ENCODE assay signal across 1 cellular context in the genomic region with DNA sequence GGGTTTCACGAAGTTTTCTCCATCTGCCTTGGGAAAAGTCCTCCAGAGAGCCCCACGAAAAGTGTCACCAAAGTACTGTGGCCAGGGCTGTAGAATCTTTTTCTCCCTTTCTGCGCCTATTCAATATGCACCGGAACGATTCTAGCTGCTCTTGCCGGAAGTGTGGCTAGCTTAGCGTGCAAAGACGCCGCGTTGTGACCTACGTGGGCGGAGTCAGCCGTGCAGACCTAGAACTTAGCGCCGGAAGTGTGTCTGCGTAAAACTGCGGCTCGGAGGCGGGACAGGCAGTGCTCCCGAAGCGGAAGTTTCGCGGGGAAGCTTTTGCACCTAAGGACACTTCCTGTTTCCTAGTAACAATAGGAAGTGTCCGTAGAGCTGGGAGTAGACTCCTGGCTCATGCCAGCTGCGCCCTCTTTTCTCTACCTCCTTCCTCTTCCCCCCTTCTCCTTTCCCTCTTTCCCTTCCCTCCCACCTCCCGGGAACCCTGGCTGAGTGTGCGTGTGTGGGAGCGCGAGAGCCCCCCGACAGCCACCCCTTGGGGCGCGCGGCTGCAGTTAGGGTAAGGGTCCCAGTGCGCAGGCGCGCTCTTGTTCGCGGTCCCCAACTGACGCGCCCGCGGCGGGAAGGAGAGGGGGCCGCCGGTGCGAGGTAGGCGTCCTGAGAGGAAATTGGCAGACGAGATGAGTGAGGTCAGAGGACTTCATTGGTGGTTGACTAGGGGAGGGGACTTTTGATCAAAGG.
A peak's percentile ranks its signal among the peaks of the same experiment; 100 is the strongest.
TF ChIP-seq lines count a peak whose summit lies in the region.

A gene with protein sequence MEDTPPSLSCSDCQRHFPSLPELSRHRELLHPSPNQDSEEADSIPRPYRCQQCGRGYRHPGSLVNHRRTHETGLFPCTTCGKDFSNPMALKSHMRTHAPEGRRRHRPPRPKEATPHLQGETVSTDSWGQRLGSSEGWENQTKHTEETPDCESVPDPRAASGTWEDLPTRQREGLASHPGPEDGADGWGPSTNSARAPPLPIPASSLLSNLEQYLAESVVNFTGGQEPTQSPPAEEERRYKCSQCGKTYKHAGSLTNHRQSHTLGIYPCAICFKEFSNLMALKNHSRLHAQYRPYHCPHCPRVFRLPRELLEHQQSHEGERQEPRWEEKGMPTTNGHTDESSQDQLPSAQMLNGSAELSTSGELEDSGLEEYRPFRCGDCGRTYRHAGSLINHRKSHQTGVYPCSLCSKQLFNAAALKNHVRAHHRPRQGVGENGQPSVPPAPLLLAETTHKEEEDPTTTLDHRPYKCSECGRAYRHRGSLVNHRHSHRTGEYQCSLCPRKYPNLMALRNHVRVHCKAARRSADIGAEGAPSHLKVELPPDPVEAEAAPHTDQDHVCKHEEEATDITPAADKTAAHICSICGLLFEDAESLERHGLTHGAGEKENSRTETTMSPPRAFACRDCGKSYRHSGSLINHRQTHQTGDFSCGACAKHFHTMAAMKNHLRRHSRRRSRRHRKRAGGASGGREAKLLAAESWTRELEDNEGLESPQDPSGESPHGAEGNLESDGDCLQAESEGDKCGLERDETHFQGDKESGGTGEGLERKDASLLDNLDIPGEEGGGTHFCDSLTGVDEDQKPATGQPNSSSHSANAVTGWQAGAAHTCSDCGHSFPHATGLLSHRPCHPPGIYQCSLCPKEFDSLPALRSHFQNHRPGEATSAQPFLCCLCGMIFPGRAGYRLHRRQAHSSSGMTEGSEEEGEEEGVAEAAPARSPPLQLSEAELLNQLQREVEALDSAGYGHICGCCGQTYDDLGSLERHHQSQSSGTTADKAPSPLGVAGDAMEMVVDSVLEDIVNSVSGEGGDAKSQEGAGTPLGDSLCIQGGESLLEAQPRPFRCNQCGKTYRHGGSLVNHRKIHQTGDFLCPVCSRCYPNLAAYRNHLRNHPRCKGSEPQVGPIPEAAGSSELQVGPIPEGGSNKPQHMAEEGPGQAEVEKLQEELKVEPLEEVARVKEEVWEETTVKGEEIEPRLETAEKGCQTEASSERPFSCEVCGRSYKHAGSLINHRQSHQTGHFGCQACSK (N-terminal part only) (plus strand): TSS at position 350 of the 741 bp plus-strand sequence. CDS start 1,903 bp downstream, outside the sequence.
A gene (minus strand): TSS at position 168 of the 741 bp plus-strand sequence. CDS start 9,781 bp downstream, outside the sequence.

TF ChIP-seq in K562, 482 proteins besides CTCF, POLR2A, EP300 and RAD21 (continued from another document and continues in another):
- TF ChIP-seq, protein P1, sequence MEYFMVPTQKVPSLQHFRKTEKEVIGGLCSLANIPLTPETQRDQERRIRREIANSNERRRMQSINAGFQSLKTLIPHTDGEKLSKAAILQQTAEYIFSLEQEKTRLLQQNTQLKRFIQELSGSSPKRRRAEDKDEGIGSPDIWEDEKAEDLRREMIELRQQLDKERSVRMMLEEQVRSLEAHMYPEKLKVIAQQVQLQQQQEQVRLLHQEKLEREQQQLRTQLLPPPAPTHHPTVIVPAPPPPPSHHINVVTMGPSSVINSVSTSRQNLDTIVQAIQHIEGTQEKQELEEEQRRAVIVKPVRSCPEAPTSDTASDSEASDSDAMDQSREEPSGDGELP (CRISPR knock-in tag; IDR thresholded peaks at IDR 0.05; ENCODE audit: borderline replicate concordance): peak; percentile 88
- TF ChIP-seq SOX6 (IDR thresholded peaks at IDR 0.05) (peak; percentile 72; the same call in 1 of the 2 replicates), NR1H2 (CRISPR knock-in tag; IDR thresholded peaks at IDR 0.05) (no peak), HCFC1 (IDR thresholded peaks at IDR 0.05; ENCODE audit: low read depth, low read length) (peak; percentile 91), ARID1B (IDR thresholded peaks at IDR 0.05) (0 out of 2 replicates have a peak, but pooled peaks have one; percentile 16), EZH2 (IDR thresholded peaks at IDR 0.05; ENCODE audit: borderline replicate concordance, low read depth, low read length) (no peak), GABPB1 (CRISPR knock-in tag; IDR thresholded peaks at IDR 0.05) (peak; percentile 99), SAP30 (IDR thresholded peaks at IDR 0.05; ENCODE audit: borderline replicate concordance, insufficient read depth, low read depth, low read length, poor library complexity, severe bottlenecking) (peak; percentile 42), SMARCA5 (IDR thresholded peaks at IDR 0.05) (0 out of 2 replicates have a peak, but pooled peaks have one; percentile 16), GTF2A2 (tag; IDR thresholded peaks at IDR 0.05) (no peak), DMBX1 (CRISPR knock-in tag; IDR thresholded peaks at IDR 0.05; ENCODE audit: borderline replicate concordance) (peak; percentile 39; the same call in 1 of the 2 replicates), ZNF124 (CRISPR knock-in tag; IDR thresholded peaks at IDR 0.05) (no peak), MTA1 (IDR thresholded peaks at IDR 0.05; ENCODE audit: borderline replicate concordance) (peak; percentile 95), E2F3 (CRISPR knock-in tag; IDR thresholded peaks at IDR 0.05) (0 out of 2 replicates have a peak, but pooled peaks have one; percentile 50), TAL1 (IDR thresholded peaks at IDR 0.05) (no peak), PHF8 (IDR thresholded peaks at IDR 0.05; ENCODE audit: borderline replicate concordance, low read length) (peak; percentile 74; the same call in 1 of the 2 replicates), HNRNPUL1 (IDR thresholded peaks at IDR 0.05; ENCODE audit: low read length) (no peak), HIVEP1 (CRISPR knock-in tag; IDR thresholded peaks at IDR 0.05) (no peak), ZC3H8 (IDR thresholded peaks at IDR 0.05) (no peak), NFE2 (IDR thresholded peaks at IDR 0.05; ENCODE audit: low read depth) (0 out of 2 replicates have a peak, but pooled peaks have one; percentile 1), TSC22D4 (tag; IDR thresholded peaks at IDR 0.05) (no peak), CXXC5 (CRISPR knock-in tag; IDR thresholded peaks at IDR 0.05) (peak; percentile 94), ZNF668 (CRISPR knock-in tag; IDR thresholded peaks at IDR 0.05) (no peak), NFYB (IDR thresholded peaks at IDR 0.05; ENCODE audit: extremely low read depth, insufficient read length) (no peak), U2AF1 (optimal IDR thresholded peaks at IDR 0.05; ENCODE audit: low read depth, low read length) (no peak)
- TF ChIP-seq, protein P2, sequence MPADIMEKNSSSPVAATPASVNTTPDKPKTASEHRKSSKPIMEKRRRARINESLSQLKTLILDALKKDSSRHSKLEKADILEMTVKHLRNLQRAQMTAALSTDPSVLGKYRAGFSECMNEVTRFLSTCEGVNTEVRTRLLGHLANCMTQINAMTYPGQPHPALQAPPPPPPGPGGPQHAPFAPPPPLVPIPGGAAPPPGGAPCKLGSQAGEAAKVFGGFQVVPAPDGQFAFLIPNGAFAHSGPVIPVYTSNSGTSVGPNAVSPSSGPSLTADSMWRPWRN (IDR thresholded peaks at IDR 0.05; ENCODE audit: low read depth): peak; percentile 37; the same call in 1 of the 2 replicates
- TF ChIP-seq, protein P3, sequence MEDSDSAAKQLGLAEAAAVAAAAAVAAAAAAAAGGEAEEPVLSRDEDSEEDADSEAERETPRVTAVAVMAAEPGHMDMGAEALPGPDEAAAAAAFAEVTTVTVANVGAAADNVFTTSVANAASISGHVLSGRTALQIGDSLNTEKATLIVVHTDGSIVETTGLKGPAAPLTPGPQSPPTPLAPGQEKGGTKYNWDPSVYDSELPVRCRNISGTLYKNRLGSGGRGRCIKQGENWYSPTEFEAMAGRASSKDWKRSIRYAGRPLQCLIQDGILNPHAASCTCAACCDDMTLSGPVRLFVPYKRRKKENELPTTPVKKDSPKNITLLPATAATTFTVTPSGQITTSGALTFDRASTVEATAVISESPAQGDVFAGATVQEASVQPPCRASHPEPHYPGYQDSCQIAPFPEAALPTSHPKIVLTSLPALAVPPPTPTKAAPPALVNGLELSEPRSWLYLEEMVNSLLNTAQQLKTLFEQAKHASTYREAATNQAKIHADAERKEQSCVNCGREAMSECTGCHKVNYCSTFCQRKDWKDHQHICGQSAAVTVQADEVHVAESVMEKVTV (CRISPR knock-in tag; IDR thresholded peaks at IDR 0.05): no peak
- TF ChIP-seq, protein P4, sequence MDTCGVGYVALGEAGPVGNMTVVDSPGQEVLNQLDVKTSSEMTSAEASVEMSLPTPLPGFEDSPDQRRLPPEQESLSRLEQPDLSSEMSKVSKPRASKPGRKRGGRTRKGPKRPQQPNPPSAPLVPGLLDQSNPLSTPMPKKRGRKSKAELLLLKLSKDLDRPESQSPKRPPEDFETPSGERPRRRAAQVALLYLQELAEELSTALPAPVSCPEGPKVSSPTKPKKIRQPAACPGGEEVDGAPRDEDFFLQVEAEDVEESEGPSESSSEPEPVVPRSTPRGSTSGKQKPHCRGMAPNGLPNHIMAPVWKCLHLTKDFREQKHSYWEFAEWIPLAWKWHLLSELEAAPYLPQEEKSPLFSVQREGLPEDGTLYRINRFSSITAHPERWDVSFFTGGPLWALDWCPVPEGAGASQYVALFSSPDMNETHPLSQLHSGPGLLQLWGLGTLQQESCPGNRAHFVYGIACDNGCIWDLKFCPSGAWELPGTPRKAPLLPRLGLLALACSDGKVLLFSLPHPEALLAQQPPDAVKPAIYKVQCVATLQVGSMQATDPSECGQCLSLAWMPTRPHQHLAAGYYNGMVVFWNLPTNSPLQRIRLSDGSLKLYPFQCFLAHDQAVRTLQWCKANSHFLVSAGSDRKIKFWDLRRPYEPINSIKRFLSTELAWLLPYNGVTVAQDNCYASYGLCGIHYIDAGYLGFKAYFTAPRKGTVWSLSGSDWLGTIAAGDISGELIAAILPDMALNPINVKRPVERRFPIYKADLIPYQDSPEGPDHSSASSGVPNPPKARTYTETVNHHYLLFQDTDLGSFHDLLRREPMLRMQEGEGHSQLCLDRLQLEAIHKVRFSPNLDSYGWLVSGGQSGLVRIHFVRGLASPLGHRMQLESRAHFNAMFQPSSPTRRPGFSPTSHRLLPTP (IDR thresholded peaks at IDR 0.05; ENCODE audit: borderline replicate concordance, extremely low read depth, insufficient read length): no peak
- TF ChIP-seq, protein P5, sequence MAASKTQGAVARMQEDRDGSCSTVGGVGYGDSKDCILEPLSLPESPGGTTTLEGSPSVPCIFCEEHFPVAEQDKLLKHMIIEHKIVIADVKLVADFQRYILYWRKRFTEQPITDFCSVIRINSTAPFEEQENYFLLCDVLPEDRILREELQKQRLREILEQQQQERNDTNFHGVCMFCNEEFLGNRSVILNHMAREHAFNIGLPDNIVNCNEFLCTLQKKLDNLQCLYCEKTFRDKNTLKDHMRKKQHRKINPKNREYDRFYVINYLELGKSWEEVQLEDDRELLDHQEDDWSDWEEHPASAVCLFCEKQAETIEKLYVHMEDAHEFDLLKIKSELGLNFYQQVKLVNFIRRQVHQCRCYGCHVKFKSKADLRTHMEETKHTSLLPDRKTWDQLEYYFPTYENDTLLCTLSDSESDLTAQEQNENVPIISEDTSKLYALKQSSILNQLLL (CRISPR knock-in tag; IDR thresholded peaks at IDR 0.05; ENCODE audit: borderline replicate concordance): no peak
- TF ChIP-seq, protein P6, sequence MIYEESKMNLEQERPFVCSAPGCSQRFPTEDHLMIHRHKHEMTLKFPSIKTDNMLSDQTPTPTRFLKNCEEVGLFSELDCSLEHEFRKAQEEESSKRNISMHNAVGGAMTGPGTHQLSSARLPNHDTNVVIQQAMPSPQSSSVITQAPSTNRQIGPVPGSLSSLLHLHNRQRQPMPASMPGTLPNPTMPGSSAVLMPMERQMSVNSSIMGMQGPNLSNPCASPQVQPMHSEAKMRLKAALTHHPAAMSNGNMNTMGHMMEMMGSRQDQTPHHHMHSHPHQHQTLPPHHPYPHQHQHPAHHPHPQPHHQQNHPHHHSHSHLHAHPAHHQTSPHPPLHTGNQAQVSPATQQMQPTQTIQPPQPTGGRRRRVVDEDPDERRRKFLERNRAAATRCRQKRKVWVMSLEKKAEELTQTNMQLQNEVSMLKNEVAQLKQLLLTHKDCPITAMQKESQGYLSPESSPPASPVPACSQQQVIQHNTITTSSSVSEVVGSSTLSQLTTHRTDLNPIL (CRISPR knock-in tag; IDR thresholded peaks at IDR 0.05): no peak
- TF ChIP-seq, protein P7, sequence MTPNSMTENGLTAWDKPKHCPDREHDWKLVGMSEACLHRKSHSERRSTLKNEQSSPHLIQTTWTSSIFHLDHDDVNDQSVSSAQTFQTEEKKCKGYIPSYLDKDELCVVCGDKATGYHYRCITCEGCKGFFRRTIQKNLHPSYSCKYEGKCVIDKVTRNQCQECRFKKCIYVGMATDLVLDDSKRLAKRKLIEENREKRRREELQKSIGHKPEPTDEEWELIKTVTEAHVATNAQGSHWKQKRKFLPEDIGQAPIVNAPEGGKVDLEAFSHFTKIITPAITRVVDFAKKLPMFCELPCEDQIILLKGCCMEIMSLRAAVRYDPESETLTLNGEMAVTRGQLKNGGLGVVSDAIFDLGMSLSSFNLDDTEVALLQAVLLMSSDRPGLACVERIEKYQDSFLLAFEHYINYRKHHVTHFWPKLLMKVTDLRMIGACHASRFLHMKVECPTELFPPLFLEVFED (CRISPR knock-in tag; conservative IDR thresholded peaks at IDR 0.05): peak; percentile 10; the same call in 1 of the 2 replicates
- TF ChIP-seq, protein P8, sequence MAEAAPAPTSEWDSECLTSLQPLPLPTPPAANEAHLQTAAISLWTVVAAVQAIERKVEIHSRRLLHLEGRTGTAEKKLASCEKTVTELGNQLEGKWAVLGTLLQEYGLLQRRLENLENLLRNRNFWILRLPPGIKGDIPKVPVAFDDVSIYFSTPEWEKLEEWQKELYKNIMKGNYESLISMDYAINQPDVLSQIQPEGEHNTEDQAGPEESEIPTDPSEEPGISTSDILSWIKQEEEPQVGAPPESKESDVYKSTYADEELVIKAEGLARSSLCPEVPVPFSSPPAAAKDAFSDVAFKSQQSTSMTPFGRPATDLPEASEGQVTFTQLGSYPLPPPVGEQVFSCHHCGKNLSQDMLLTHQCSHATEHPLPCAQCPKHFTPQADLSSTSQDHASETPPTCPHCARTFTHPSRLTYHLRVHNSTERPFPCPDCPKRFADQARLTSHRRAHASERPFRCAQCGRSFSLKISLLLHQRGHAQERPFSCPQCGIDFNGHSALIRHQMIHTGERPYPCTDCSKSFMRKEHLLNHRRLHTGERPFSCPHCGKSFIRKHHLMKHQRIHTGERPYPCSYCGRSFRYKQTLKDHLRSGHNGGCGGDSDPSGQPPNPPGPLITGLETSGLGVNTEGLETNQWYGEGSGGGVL (CRISPR knock-in tag; IDR thresholded peaks at IDR 0.05): no peak
- TF ChIP-seq, protein P9, sequence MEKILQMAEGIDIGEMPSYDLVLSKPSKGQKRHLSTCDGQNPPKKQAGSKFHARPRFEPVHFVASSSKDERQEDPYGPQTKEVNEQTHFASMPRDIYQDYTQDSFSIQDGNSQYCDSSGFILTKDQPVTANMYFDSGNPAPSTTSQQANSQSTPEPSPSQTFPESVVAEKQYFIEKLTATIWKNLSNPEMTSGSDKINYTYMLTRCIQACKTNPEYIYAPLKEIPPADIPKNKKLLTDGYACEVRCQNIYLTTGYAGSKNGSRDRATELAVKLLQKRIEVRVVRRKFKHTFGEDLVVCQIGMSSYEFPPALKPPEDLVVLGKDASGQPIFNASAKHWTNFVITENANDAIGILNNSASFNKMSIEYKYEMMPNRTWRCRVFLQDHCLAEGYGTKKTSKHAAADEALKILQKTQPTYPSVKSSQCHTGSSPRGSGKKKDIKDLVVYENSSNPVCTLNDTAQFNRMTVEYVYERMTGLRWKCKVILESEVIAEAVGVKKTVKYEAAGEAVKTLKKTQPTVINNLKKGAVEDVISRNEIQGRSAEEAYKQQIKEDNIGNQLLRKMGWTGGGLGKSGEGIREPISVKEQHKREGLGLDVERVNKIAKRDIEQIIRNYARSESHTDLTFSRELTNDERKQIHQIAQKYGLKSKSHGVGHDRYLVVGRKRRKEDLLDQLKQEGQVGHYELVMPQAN (IDR thresholded peaks at IDR 0.05; ENCODE audit: borderline replicate concordance): peak; percentile 79
- TF ChIP-seq, protein P10, sequence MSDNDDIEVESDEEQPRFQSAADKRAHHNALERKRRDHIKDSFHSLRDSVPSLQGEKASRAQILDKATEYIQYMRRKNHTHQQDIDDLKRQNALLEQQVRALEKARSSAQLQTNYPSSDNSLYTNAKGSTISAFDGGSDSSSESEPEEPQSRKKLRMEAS (CRISPR knock-in tag; IDR thresholded peaks at IDR 0.05): peak; percentile 53
